22 cellular contexts compared by ENCODE assay signal in the genomic region with DNA sequence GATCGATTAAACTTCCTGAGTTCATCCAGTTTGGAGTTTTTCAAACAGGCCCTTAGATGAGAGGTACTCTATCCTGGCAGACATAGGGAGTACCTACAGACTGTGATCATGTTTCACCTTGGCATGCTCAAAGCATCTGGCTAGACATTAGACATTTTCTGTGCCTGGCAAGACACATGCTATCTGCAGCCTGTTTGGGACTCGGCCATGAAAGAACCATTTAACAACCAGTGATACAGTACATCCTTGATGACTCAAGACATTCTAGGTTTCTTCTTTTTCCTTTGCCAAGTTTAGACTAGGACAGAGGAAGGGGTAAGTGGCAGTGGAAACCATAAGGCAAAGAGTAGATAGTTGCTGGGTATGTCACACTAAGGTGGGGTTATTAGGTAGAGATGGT.
"Had no signal": no experiment of that assay in that cellular context is flagged by ENCODE, and none has a peak within 500 bp of the region (broad histone marks: within the 10 kb centered on the region; RNA-seq: fewer than 3 reads in every experiment).

No MANE protein-coding gene starts in this region.

- ATAC-seq: activated naive CD8-positive, alpha-beta T cell treated with anti-CD3 and anti-CD28 coated beads, Interleukin-2, amount 50 U/mL, for 24 hours; body of pancreas; esophagus mucosa; gastroesophageal sphincter; psoas muscle; stimulated activated naive CD8-positive, alpha-beta T cell treated with anti-CD3 and anti-CD28 coated beads, Interleukin-15, Interleukin-2, amounts not matched to agents 100 U/mL and 50 U/mL, for 24 hours had no signal

- DNase-seq: activated CD4-positive, alpha-beta memory T cell treated with anti-CD3 and anti-CD28 coated beads for 36 hours; activated CD4-positive, alpha-beta T cell treated with anti-CD3 and anti-CD28 coated beads for 48 hours; activated naive CD4-positive, alpha-beta T cell treated with Interleukin-2 at 50 U/mL for 16 hours; activated naive CD8-positive, alpha-beta T cell treated with anti-CD3 and anti-CD28 coated beads, Interleukin-2, amount 50 U/mL, for 24 hours; activated T-cell treated with anti-CD3 and anti-CD28 coated beads, Interleukin-2, amount 50 U/mL, for 48 hours; body of pancreas; caudate nucleus; effector CD8-positive, alpha-beta T cell; head of caudate nucleus; hypothalamus; ovary; psoas muscle; stimulated activated CD4-positive, alpha-beta T cell treated with anti-CD3 and anti-CD28 coated beads, Interleukin-4, amount 100 ng/mL, for 24 hours; stimulated activated naive CD8-positive, alpha-beta T cell treated with anti-CD3 and anti-CD28 coated beads, Interleukin-15, Interleukin-2, amounts not matched to agents 100 U/mL and 50 U/mL, for 24 hours; upper lobe of left lung had no signal

- H3K9me3 ChIP-seq: body of pancreas, gastroesophageal sphincter, neutrophil, ovary, psoas muscle, right atrium auricular region, upper lobe of left lung had no signal

- H3K4me3 Mint-ChIP-seq: activated CD4-positive, alpha-beta memory T cell treated with anti-CD3 and anti-CD28 coated beads for 36 hours; activated naive CD8-positive, alpha-beta T cell treated with anti-CD3 and anti-CD28 coated beads, Interleukin-2, amount 50 U/mL, for 24 hours; dendritic cell treated with granulocyte-macrophage colony-stimulating factor and Interleukin-4, amounts not matched to agents 40 ng/mL and 50 ng/mL, for 4 days; memory B cell; nephron had no signal

- H3K4me3 ChIP-seq: body of pancreas, gastroesophageal sphincter, ovary, psoas muscle, right atrium auricular region, upper lobe of left lung had no signal

- H3K27me3 Mint-ChIP-seq: activated CD4-positive, alpha-beta memory T cell treated with anti-CD3 and anti-CD28 coated beads for 36 hours; activated naive CD8-positive, alpha-beta T cell treated with anti-CD3 and anti-CD28 coated beads, Interleukin-2, amount 50 U/mL, for 24 hours; dendritic cell treated with granulocyte-macrophage colony-stimulating factor and Interleukin-4, amounts not matched to agents 40 ng/mL and 50 ng/mL, for 4 days had no signal

- H3K36me3 ChIP-seq: gastroesophageal sphincter, neutrophil, ovary, right atrium auricular region, upper lobe of left lung had no signal

- H3K36me3 Mint-ChIP-seq: activated CD4-positive, alpha-beta memory T cell treated with anti-CD3 and anti-CD28 coated beads for 36 hours had no signal

- H3K9me3 Mint-ChIP-seq: activated CD4-positive, alpha-beta memory T cell treated with anti-CD3 and anti-CD28 coated beads for 36 hours; activated naive CD8-positive, alpha-beta T cell treated with anti-CD3 and anti-CD28 coated beads, Interleukin-2, amount 50 U/mL, for 24 hours; dendritic cell treated with granulocyte-macrophage colony-stimulating factor and Interleukin-4, amounts not matched to agents 40 ng/mL and 50 ng/mL, for 4 days; memory B cell; nephron had no signal

- H3K27me3 ChIP-seq: body of pancreas, gastroesophageal sphincter, neutrophil, ovary, right atrium auricular region, upper lobe of left lung had no signal

- H3K4me1 ChIP-seq: body of pancreas, gastroesophageal sphincter, psoas muscle, right atrium auricular region, upper lobe of left lung had no signal

- H3K27ac Mint-ChIP-seq: activated CD4-positive, alpha-beta memory T cell treated with anti-CD3 and anti-CD28 coated beads for 36 hours; activated naive CD8-positive, alpha-beta T cell treated with anti-CD3 and anti-CD28 coated beads, Interleukin-2, amount 50 U/mL, for 24 hours; dendritic cell treated with granulocyte-macrophage colony-stimulating factor and Interleukin-4, amounts not matched to agents 40 ng/mL and 50 ng/mL, for 4 days; memory B cell; nephron had no signal

- H3K27ac ChIP-seq: body of pancreas, gastroesophageal sphincter, neutrophil, ovary, psoas muscle, right atrium auricular region, upper lobe of left lung had no signal

- H3K4me1 Mint-ChIP-seq: nephron had no signal
